In the genomic region with DNA sequence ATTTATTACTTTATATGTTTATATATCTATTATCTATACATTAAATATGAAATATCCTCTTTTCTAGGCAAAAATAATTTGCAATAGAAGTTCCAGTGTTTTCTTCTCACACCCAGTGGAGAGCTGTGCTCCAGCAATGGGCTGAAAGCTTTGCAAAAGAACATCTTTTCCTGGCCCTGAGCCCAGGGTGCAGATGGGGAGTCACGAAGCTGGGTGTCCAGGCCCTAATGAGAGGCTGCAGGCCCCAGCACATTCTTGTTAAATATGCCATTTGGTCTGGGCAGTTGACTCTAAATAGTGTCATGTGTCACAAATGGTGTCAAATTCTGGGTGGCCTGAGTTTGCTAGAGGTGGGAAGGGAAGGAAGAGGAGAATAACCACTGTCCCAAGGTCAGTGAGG, we compare ENCODE assay signal across 29 cellular contexts. TPM values are rescaled to one million over a fixed set of nuclear protein-coding genes. Genes with fewer than 3 reads are reported as not detected.
DNase-seq lines count a peak whose midpoint lies in the region; ATAC-seq, FAIRE-seq and TF ChIP-seq lines count a peak whose summit lies in the region.
"Had no signal": no experiment of that assay in that cellular context is flagged by ENCODE, and none has a peak within 500 bp of the region (broad histone marks: within the 10 kb centered on the region; RNA-seq: fewer than 3 reads in every experiment).

No MANE protein-coding gene starts in this region.

- no peak for TF ChIP-seq CTCF in kidney (IDR thresholded peaks at IDR 0.05; ENCODE audit: borderline replicate concordance, extremely low read depth, insufficient read depth)
- no peak for TF ChIP-seq CTCF in tibial artery (IDR thresholded peaks at IDR 0.05)

- no peak overlapping the region for H3K27ac ChIP-seq in kidney (ENCODE audit: low read depth in 2 of 2, low read length in 2 of 2)
- H3K27ac ChIP-seq in tibial artery, result peak overlapping the region; percentile 92 to 93
- H3K27ac ChIP-seq: BLaER1 treated with 17β-estradiol and CSF1 and Interleukin-3, amounts not matched to agents 10 nM and 100 nM; PC-9; SJSA1 had no signal

- no peak for ATAC-seq in left colon
- ATAC-seq: A549, K562 had no signal

- H3K4me3 ChIP-seq in kidney (ENCODE audit: low read length in 2 of 2) (no peak overlapping the region), tibial artery (no peak overlapping the region)
- H3K4me3 ChIP-seq: A549; BLaER1 treated with 17β-estradiol and CSF1 and Interleukin-3, amounts not matched to agents 10 nM and 100 nM; K562; PC-9; SJSA1 had no signal

- H3K27me3 ChIP-seq in tibial artery, result no peaks in the 10 kb centered on the region

- no peak overlapping the region for H3K9ac ChIP-seq in kidney (ENCODE audit: low read length in 2 of 2)
- H3K9ac ChIP-seq: BLaER1 treated with 17β-estradiol and CSF1 and Interleukin-3, amounts not matched to agents 10 nM and 100 nM had no signal

- no peaks in the 10 kb centered on the region for H3K36me3 ChIP-seq in kidney (ENCODE audit: control insufficient read depth in 1 of 2, insufficient read depth in 2 of 2, low read length in 2 of 2)
- no peaks in the 10 kb centered on the region for H3K36me3 ChIP-seq in tibial artery
- H3K36me3 ChIP-seq: BLaER1 treated with 17β-estradiol and CSF1 and Interleukin-3, amounts not matched to agents 10 nM and 100 nM; SJSA1 had no signal

- H3K4me1 ChIP-seq in kidney (ENCODE audit: control insufficient read depth in 1 of 2, insufficient read depth in 1 of 2, low read depth in 1 of 2, low read length in 2 of 2) (peaks cover 0 to 7% of the 10 kb centered on the region in 2 donors), tibial artery (peaks cover 0 to 88% (median 71%) of the 10 kb centered on the region in 4 donors)

- in situ Hi-C loops in G401 (cut with HindIII; ENCODE audit: low sequenced_read_pairs), result no loop called here

- DNase-seq in G401 (ENCODE audit: low spot score) (peak; percentile 81), NCI-H524 treated with DMSO at 0.1 percent for 48 hours (lab: John Stamatoyannopoulos, UW) (peak; percentile 68), kidney (peak; percentile 50), tibial artery (no peak), KG1 (lab: John Stamatoyannopoulos, UW) (no peak), left colon (no peak), iPS-NIHi7 (ENCODE audit: extremely low spot score) (no peak)
- DNase-seq: AML-193; CD4-positive, alpha-beta T cell; DMS79; EL; GF-D8; H9; NCI-H1417; NCI-H187; NCI-H2081 treated with DMSO at 0.1 percent for 48 hours; NCI-H2171; NCI-H226; NCI-H510A treated with DMSO at 0.1 percent for 48 hours; NCI-H774; PC-9; Right ventricle myocardium superior had no signal

- intact Hi-C loops in kidney (cut with DNase I) (no loop called here), tibial artery (cut with DNase I; ENCODE audit: low total_unique reads) (no loop called here), left colon (cut with DNase I, micrococcal nuclease) (no loop called here)

- FAIRE-seq in kidney (lab: Jason Lieb, UNC), result no peak
- FAIRE-seq: A549, GM12891, HTR-8/SVneo, K562 had no signal

- H3K9me3 ChIP-seq in kidney (ENCODE audit: control insufficient read depth in 1 of 2, low read length in 2 of 2) (no peaks in the 10 kb centered on the region), tibial artery (no peaks in the 10 kb centered on the region)
- H3K9me3 ChIP-seq: A549; BLaER1 treated with 17β-estradiol and CSF1 and Interleukin-3, amounts not matched to agents 10 nM and 100 nM; SJSA1 had no signal

RNA-seq across cellular contexts. Expression of a gene that starts 5.7 kb away (rescaled TPM):
- 2.5 and 6.8 TPM in 2 replicates for total RNA-seq in G401 (2014; rRNA removed; shearing (Covaris generic))
- total RNA-seq in kidney (25.5 TPM), left colon (1 to 10 TPM in 1 of 2 donors, under 1 TPM in 1; 0.55 to 1.3 TPM)
- 8.9 TPM for polyA plus RNA-seq in kidney (ENCODE audit: insufficient read depth, low read depth, low replicate concordance)
- total RNA-seq: MCF 10A, PC-9, SJSA1 had no signal

Comparison
In these comparisons a context has a peak if more than half of its experiments do, and no peak if none do; other contexts are left out.
1. DNase-seq: peak in G401 (single experiment), NCI-H524 treated with DMSO at 0.1 percent for 48 hours (single experiment) and kidney (single experiment); none in tibial artery (0 of 2), KG1 (single experiment), left colon (0 of 2) and iPS-NIHi7 (single experiment).
2. H3K27ac ChIP-seq: peak in tibial artery (2 of 2); none in kidney (0 of 2).